ENCODE assay signal across 13 cellular contexts in the genomic region with DNA sequence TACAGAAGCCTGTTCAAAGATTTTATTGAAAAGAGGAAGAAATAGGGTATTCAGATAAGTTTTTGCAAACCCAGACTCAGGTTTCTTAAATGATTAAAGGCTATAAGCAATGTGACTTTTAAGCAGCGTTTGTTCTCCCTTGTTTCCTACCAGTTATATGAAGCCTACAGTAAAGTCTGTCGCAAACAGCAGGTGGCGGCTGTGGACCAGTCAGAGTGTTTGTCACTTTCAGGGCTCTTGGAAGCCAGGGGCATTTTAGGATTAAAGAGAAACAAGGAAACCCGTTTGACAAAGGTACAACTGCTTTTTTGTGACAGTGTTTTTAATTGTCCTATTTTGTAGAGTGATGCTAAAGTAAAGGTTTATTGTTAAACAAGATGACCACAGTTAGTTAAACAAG. TPM values are rescaled to one million over a fixed set of nuclear protein-coding genes. Genes with fewer than 3 reads are reported as not detected.
A peak's percentile ranks its signal among the peaks of the same experiment; 100 is the strongest.
DNase-seq lines count a peak whose midpoint lies in the region; ATAC-seq, FAIRE-seq and TF ChIP-seq lines count a peak whose summit lies in the region.
"Had no signal": no experiment of that assay in that cellular context is flagged by ENCODE, and none has a peak within 500 bp of the region (broad histone marks: within the 10 kb centered on the region; RNA-seq: fewer than 3 reads in every experiment).

No MANE protein-coding gene starts in this region.

- no peak overlapping the region for H3K4me2 ChIP-seq in H1 (ENCODE audit: insufficient read depth in 1 of 2, low read depth in 2 of 2, low read length in 2 of 2)
- H3K4me2 ChIP-seq in neural progenitor cell, result no peak overlapping the region

- FAIRE-seq in H1 (lab: Jason Lieb, UNC), result no peak
- FAIRE-seq: HTR-8/SVneo had no signal

- no peak overlapping the region for H2BK5ac ChIP-seq in H1 (ENCODE audit: low read depth, low read length)

- H3K4me1 ChIP-seq in H1 (replicated peaks in 1 of 4; ENCODE audit: control insufficient read depth in 3 of 4, insufficient read depth in 4 of 4, low read length in 3 of 4) (peaks cover 3 to 6% (median 5%) of the 10 kb centered on the region in 4 experiments; a peak in 6 of 7 replicates), neural progenitor cell (peaks cover 5% of the 10 kb centered on the region)

- TF ChIP-seq EP300 in H1 (IDR thresholded peaks at IDR 0.05; ENCODE audit: borderline replicate concordance in 1 of 2, low read depth in 2 of 2, low read length in 2 of 2), result no peak

- no peak overlapping the region for H4K8ac ChIP-seq in H1 (ENCODE audit: extremely low read depth, insufficient read depth, low read length)

- TF ChIP-seq POLR2A in H1 (IDR thresholded peaks at IDR 0.05; ENCODE audit: control extremely low read depth in 1 of 2, low read depth in 2 of 2, low read length in 2 of 2), result no peak

- H3K4me1 Mint-ChIP-seq in neural progenitor cell, result peaks cover 15% of the 10 kb centered on the region

- no peak overlapping the region for H3K4ac ChIP-seq in H1 (replicated peaks; ENCODE audit: insufficient read length, low read depth, low read length)

- ATAC-seq in GM19452 (IDR thresholded peaks at IDR 0.05; ENCODE audit: unreplicated experiment), result no peak

- H3K9me3 ChIP-seq in H1 (ENCODE audit: insufficient read depth in 2 of 2, low read depth in 1 of 2, low read length in 1 of 2), result no peaks in the 10 kb centered on the region
- H3K9me3 ChIP-seq in neural progenitor cell (ENCODE audit: low read depth), result no peaks in the 10 kb centered on the region

- H3K27me3 Mint-ChIP-seq in neural progenitor cell (ENCODE audit: insufficient read depth, low read depth), result no peaks in the 10 kb centered on the region
- H3K27me3 Mint-ChIP-seq: activated T-cell treated with anti-CD3 and anti-CD28 coated beads, Interleukin-2, amount 50 U/mL, for 24 hours had no signal

- H2BK15ac ChIP-seq in H1 (ENCODE audit: low read length), result no peak overlapping the region

- H2AFZ ChIP-seq in H1 (ENCODE audit: low read length) (no peak overlapping the region), neural progenitor cell (replicated peaks) (no peak overlapping the region)

- H3K9ac ChIP-seq in H1 (replicated peaks in 1 of 4; ENCODE audit: extremely low read depth in 1 of 4, low read depth in 3 of 4, low read length in 3 of 4) (no peak overlapping the region), neural progenitor cell (no peak overlapping the region)

- POLR2A ChIA-PET in H1 (lab: Charles Lee; ENCODE audit: partially characterized antibody), result interaction anchor here (0.8 to 31.2 kb wide), 4 partner anchors 5 to 87 kb away, joined by 3 to 570 read pairs (median 540); partner anchors contain the start of genes CDC6, GJD3 and RARA

- H3K27me3 ChIP-seq in H1 (replicated peaks in 1 of 4; ENCODE audit: control insufficient read depth in 3 of 4, extremely low read depth in 1 of 4, insufficient read depth in 3 of 4, low read length in 3 of 4) (peaks cover 0 to 1% (median 0%) of the 10 kb centered on the region in 4 experiments; a peak in 1 of 7 replicates), neural progenitor cell (no peaks in the 10 kb centered on the region)

- 85% methylated on average over 4 of the region's 4 CpGs; no CpG with 5 or more reads in 1 of the 2 experiments for WGBS in H1 (ENCODE audit: extremely low coverage in 1 of 2, insufficient coverage in 1 of 2, insufficient read length in 1 of 2, insufficient replicate concordance in 2 of 2, low coverage in 1 of 2, low lambda C conversion rate in 2 of 2, missing lambda C conversion rate in 1 of 2), 2 experiments

- peaks cover 44% of the 10 kb centered on the region for H3F3A ChIP-seq in neural progenitor cell (ENCODE audit: low read depth)

- no peak overlapping the region for H3K23ac ChIP-seq in H1 (ENCODE audit: insufficient read length)

- no peak overlapping the region for H3K4me3 Mint-ChIP-seq in neural progenitor cell
- H3K4me3 Mint-ChIP-seq: activated T-cell treated with anti-CD3 and anti-CD28 coated beads, Interleukin-2, amount 50 U/mL, for 24 hours had no signal

- peak in 1 of 3 experiments; percentile 36; a peak in 1 of 4 replicates for TF ChIP-seq CTCF in H1 (IDR thresholded peaks at IDR 0.05; ENCODE audit: control extremely low read depth in 1 of 3, insufficient read depth in 1 of 3, low read depth in 1 of 3, low read length in 3 of 3)
- peak; percentile 31 for TF ChIP-seq CTCF in neural progenitor cell (IDR thresholded peaks at IDR 0.05)

- H3K27ac ChIP-seq in H1 (ENCODE audit: low read depth, low read length) (no peak overlapping the region), neural progenitor cell (no peak overlapping the region)

- H3K27ac Mint-ChIP-seq in neural progenitor cell, result no peak overlapping the region
- H3K27ac Mint-ChIP-seq: activated T-cell treated with anti-CD3 and anti-CD28 coated beads, Interleukin-2, amount 50 U/mL, for 24 hours had no signal

- H3K9me3 Mint-ChIP-seq in neural progenitor cell, result no peaks in the 10 kb centered on the region
- H3K9me3 Mint-ChIP-seq: activated T-cell treated with anti-CD3 and anti-CD28 coated beads, Interleukin-2, amount 50 U/mL, for 24 hours had no signal

- H2AK5ac ChIP-seq in H1 (ENCODE audit: low read depth, low read length), result no peak overlapping the region

- no peak overlapping the region for H4K91ac ChIP-seq in H1 (replicated peaks; ENCODE audit: insufficient read length, low read length)

- no peak overlapping the region for H3K18ac ChIP-seq in H1 (ENCODE audit: extremely low read depth, low read length)

- no peaks in the 10 kb centered on the region for H3K79me1 ChIP-seq in H1 (ENCODE audit: low read depth, low read length)

- no peak overlapping the region for H2BK120ac ChIP-seq in H1 (replicated peaks; ENCODE audit: low read depth, low read length)

- H3K56ac ChIP-seq in H1 (replicated peaks; ENCODE audit: insufficient read length, low read depth, low read length), result no peak overlapping the region

- H3K14ac ChIP-seq in H1 (ENCODE audit: insufficient read length), result no peak overlapping the region

- CTCF ChIA-PET in H1 (lab: Charles Lee; ENCODE audit: partially characterized antibody), result interaction anchor here (1.5 to 39.2 kb wide), 6 partner anchors 12 to 258 kb away, joined by 3 to 1198 read pairs (median 18); partner anchors contain the start of gene GJD3

- H4K5ac ChIP-seq in H1 (ENCODE audit: insufficient read length, low read depth, low read length), result no peak overlapping the region

- H3K36me3 ChIP-seq in H1 (ENCODE audit: control insufficient read depth in 2 of 4, insufficient read depth in 4 of 4, low read length in 3 of 4), result peaks cover 38 to 79% (median 71%) of the 10 kb centered on the region in 4 experiments
- H3K36me3 ChIP-seq in neural progenitor cell, result no peaks in the 10 kb centered on the region

- peak; percentile 42 for DNase-seq in DMS 273 (lab: John Stamatoyannopoulos, UW; ENCODE audit: unreplicated experiment)
- no peak for DNase-seq in DMS 273 treated with DMSO at 0.1 percent for 48 hours (lab: John Stamatoyannopoulos, UW)
- peak; percentile 42 for DNase-seq in NCI-H1694 (lab: John Stamatoyannopoulos, UW)
- DNase-seq in H1 (ENCODE audit: low read depth in 1 of 2, low spot score in 2 of 2), result no peak
- DNase-seq in neural progenitor cell (ENCODE audit: low spot score), result no peak
- DNase-seq in NCI-H748 (lab: John Stamatoyannopoulos, UW; ENCODE audit: unreplicated experiment), result no peak
- DNase-seq in NCI-H524 treated with DMSO at 0.1 percent for 48 hours (lab: John Stamatoyannopoulos, UW), result no peak
- DNase-seq: 8988T; activated T-cell treated with anti-CD3 and anti-CD28 coated beads, Interleukin-2, amount 50 U/mL, for 24 hours; central memory CD4-positive, alpha-beta T cell; NCI-H526 had no signal

- H3K79me2 ChIP-seq in H1 (ENCODE audit: control insufficient read depth in 1 of 2, insufficient read depth in 2 of 2, low read length in 2 of 2) (peaks cover 0 to 10% of the 10 kb centered on the region in 2 experiments; a peak in 2 of 4 replicates), neural progenitor cell (ENCODE audit: low read depth) (peaks cover 9% of the 10 kb centered on the region)

- H4K20me1 ChIP-seq in H1 (replicated peaks in 1 of 2; ENCODE audit: control insufficient read depth in 1 of 2, insufficient read depth in 2 of 2, low read length in 2 of 2) (peaks cover 8% of the 10 kb centered on the region in 2 experiments), neural progenitor cell (ENCODE audit: low read depth) (peaks cover 18% of the 10 kb centered on the region)

- TF ChIP-seq RAD21 in H1 (IDR thresholded peaks at IDR 0.05 in 1 of 2, conservative IDR thresholded peaks at IDR 0.05 in 1 of 2; ENCODE audit: low read depth in 2 of 2, low read length in 2 of 2), result peak; percentile 31 to 48; a peak in 3 of 4 replicates

- H2BK12ac ChIP-seq in H1 (ENCODE audit: low read depth, low read length), result no peak overlapping the region

- no peak overlapping the region for H2BK20ac ChIP-seq in H1 (ENCODE audit: low read length)

- peaks cover 12% of the 10 kb centered on the region for H3K36me3 Mint-ChIP-seq in neural progenitor cell

- H3K4me3 ChIP-seq in H1 (ENCODE audit: extremely low read depth in 1 of 4, insufficient read depth in 2 of 4, low read depth in 3 of 4, low read length in 4 of 4) (no peak overlapping the region), neural progenitor cell (no peak overlapping the region)

- no peaks in the 10 kb centered on the region for H3K23me2 ChIP-seq in H1 (ENCODE audit: low read depth, low read length)

TF ChIP-seq in H1, 55 proteins besides CTCF, POLR2A, EP300 and RAD21 (continues in another document):
- no peak for TF ChIP-seq TAF7 (optimal IDR thresholded peaks at IDR 0.05; ENCODE audit: borderline replicate concordance, low read depth, low read length)

RNA-seq across cellular contexts. Expression of gene RARA, which starts 7.7 kb away (rescaled TPM):
- 13.4 and 16.5 TPM in 2 replicates for total RNA-seq in H1 (2021; fragmentation: NEBNext Ultra II Directional; extraction: Animal tissue kit (Norgen Biotek cat#: 25700))
- 4.4 and 7.8 TPM in 2 replicates for polyA plus RNA-seq in H1 (2011; rRNA removed)
- polyA plus RNA-seq in H1 (2011; cell fraction: cytosol; rRNA removed), result 2.5 TPM
- 6.9 TPM for polyA plus RNA-seq in H1 (2011; cell fraction: nucleus; rRNA removed)
- polyA plus RNA-seq in H1 (2012, experiment 1 of 2), result 12.6 to 17.5 TPM (median 16.0 TPM) in 4 replicates
- polyA plus RNA-seq in H1 (2012, experiment 2 of 2), result 13.9 TPM
- 11.2 TPM for polyA plus RNA-seq in H1 (2013, experiment 1 of 2)
- polyA plus RNA-seq in H1 (2013, experiment 2 of 2), result 11.1 TPM
- polyA minus RNA-seq in H1 (2011; rRNA and poly(A)+ RNA removed), result 2.9 and 6.4 TPM in 2 replicates
- polyA minus RNA-seq in H1 (2011; cell fraction: cytosol; rRNA and poly(A)+ RNA removed), result 8.4 TPM
- polyA minus RNA-seq in H1 (2011; cell fraction: nucleus; rRNA and poly(A)+ RNA removed), result 6.2 TPM
- total RNA-seq in neural progenitor cell (ENCODE audit: low replicate concordance), result 9.0 and 9.4 TPM in 2 replicates

RNA-seq across cellular contexts. Expression of gene CDC6, which starts 13.6 kb away (rescaled TPM):
- 139 and 140 TPM in 2 replicates for total RNA-seq in H1 (2021; fragmentation: NEBNext Ultra II Directional; extraction: Animal tissue kit (Norgen Biotek cat#: 25700))
- 38.0 and 50.5 TPM in 2 replicates for polyA plus RNA-seq in H1 (2011; rRNA removed)
- 62.0 TPM for polyA plus RNA-seq in H1 (2011; cell fraction: cytosol; rRNA removed)
- polyA plus RNA-seq in H1 (2011; cell fraction: nucleus; rRNA removed), result 32.6 TPM
- polyA plus RNA-seq in H1 (2012, experiment 1 of 2), result 66.3 to 99.0 TPM (median 74.5 TPM) in 4 replicates
- 10.6 TPM for polyA plus RNA-seq in H1 (2012, experiment 2 of 2)
- 87.2 TPM for polyA plus RNA-seq in H1 (2013, experiment 1 of 2)
- 90.5 TPM for polyA plus RNA-seq in H1 (2013, experiment 2 of 2)
- 51.3 and 81.1 TPM in 2 replicates for polyA minus RNA-seq in H1 (2011; rRNA and poly(A)+ RNA removed)
- polyA minus RNA-seq in H1 (2011; cell fraction: cytosol; rRNA and poly(A)+ RNA removed), result 38.5 TPM
- 58.3 TPM for polyA minus RNA-seq in H1 (2011; cell fraction: nucleus; rRNA and poly(A)+ RNA removed)
- 54.6 and 65.3 TPM in 2 replicates for total RNA-seq in neural progenitor cell (ENCODE audit: low replicate concordance)

Comparison
In these comparisons a context has a peak if more than half of its experiments do, and no peak if none do; other contexts are left out.
1. DNase-seq: peak in DMS 273 (single experiment) and NCI-H1694 (single experiment); none in DMS 273 treated with DMSO at 0.1 percent for 48 hours (single experiment), H1 (0 of 2), neural progenitor cell (single experiment), NCI-H748 (single experiment) and NCI-H524 treated with DMSO at 0.1 percent for 48 hours (single experiment).